In the genomic region with DNA sequence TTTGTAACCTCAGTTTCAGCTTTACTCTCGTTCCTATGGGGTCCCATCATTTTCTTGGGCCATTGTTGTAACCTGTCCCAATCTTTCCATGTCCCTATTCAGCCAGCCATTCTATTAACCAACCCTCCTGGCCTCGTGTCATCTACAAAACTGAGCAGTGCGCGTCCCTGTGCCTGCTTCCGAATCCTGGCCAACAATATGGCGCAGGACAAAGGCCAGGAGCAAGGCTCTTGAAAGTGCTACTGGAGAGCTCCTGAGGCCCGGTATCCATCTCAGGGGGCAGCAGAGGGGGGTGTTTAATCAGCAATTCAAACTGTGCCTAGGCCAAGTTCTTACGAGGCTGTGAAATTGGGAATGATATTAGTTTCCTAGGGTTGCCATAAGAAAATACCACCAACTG, we compare ENCODE assay signal across 23 cellular contexts. TPM values are rescaled to one million over a fixed set of nuclear protein-coding genes. Genes with fewer than 3 reads are reported as not detected.
DNase-seq lines count a peak whose midpoint lies in the region; ATAC-seq, FAIRE-seq and TF ChIP-seq lines count a peak whose summit lies in the region.
"Had no signal": no experiment of that assay in that cellular context is flagged by ENCODE, and none has a peak within 500 bp of the region (broad histone marks: within the 10 kb centered on the region; RNA-seq: fewer than 3 reads in every experiment).

No MANE protein-coding gene starts in this region.

- no peak overlapping the region for H2AFZ ChIP-seq in H1 (ENCODE audit: low read length)
- no peak overlapping the region for H2AFZ ChIP-seq in neural progenitor cell (replicated peaks)

- peaks cover 0 to 16% (median 8%) of the 10 kb centered on the region in 4 experiments; a peak in 5 of 7 replicates for H3K4me1 ChIP-seq in H1 (replicated peaks in 1 of 4; ENCODE audit: control insufficient read depth in 3 of 4, insufficient read depth in 4 of 4, low read length in 3 of 4)
- H3K4me1 ChIP-seq in neural progenitor cell: no peaks in the 10 kb centered on the region
- H3K4me1 ChIP-seq: BE2C had no signal

- TF ChIP-seq CTCF in H1 (IDR thresholded peaks at IDR 0.05; ENCODE audit: control extremely low read depth in 1 of 3, insufficient read depth in 1 of 3, low read depth in 1 of 3, low read length in 3 of 3): no peak
- TF ChIP-seq CTCF in neural progenitor cell (IDR thresholded peaks at IDR 0.05): no peak

- H3K27me3 ChIP-seq in H1 (replicated peaks in 1 of 4; ENCODE audit: control insufficient read depth in 3 of 4, extremely low read depth in 1 of 4, insufficient read depth in 3 of 4, low read length in 3 of 4) (no peaks in the 10 kb centered on the region), neural progenitor cell (no peaks in the 10 kb centered on the region)
- H3K27me3 ChIP-seq: BE2C had no signal

- no peaks in the 10 kb centered on the region for H3K9me3 Mint-ChIP-seq in activated CD8-positive, alpha-beta memory T cell treated with anti-CD3 and anti-CD28 coated beads, Interleukin-2, amount 10 ng/mL, durations not matched to agents 7 days and 5 days (ENCODE audit: low read depth)
- H3K9me3 Mint-ChIP-seq in neural progenitor cell: no peaks in the 10 kb centered on the region
- no peaks in the 10 kb centered on the region for H3K9me3 Mint-ChIP-seq in natural killer cell treated with Interleukin-12 subunit alpha and Interleukin-12 subunit beta and Interleukin-15 and Interleukin-18, amount 100 ng/mL, for 72 hours
- H3K9me3 Mint-ChIP-seq: CD4-positive, alpha-beta memory T cell had no signal

- TF ChIP-seq RAD21 in H1 (IDR thresholded peaks at IDR 0.05 in 1 of 2, conservative IDR thresholded peaks at IDR 0.05 in 1 of 2; ENCODE audit: low read depth in 2 of 2, low read length in 2 of 2): no peak

- 82% methylated on average over 7 of the region's 8 CpGs; no CpG with 5 or more reads in 1 of the 2 experiments for WGBS in H1 (ENCODE audit: extremely low coverage in 1 of 2, insufficient coverage in 1 of 2, insufficient read length in 1 of 2, insufficient replicate concordance in 2 of 2, low coverage in 1 of 2, low lambda C conversion rate in 2 of 2, missing lambda C conversion rate in 1 of 2), 2 experiments

- H3K27ac ChIP-seq in H1 (ENCODE audit: low read depth, low read length): no peak overlapping the region
- no peak overlapping the region for H3K27ac ChIP-seq in neural progenitor cell
- H3K27ac ChIP-seq: A549; BLaER1 treated with 17β-estradiol and CSF1 and Interleukin-3, amounts not matched to agents 10 nM and 100 nM had no signal

- H3K79me2 ChIP-seq in H1 (ENCODE audit: control insufficient read depth in 1 of 2, insufficient read depth in 2 of 2, low read length in 2 of 2): no peaks in the 10 kb centered on the region
- no peaks in the 10 kb centered on the region for H3K79me2 ChIP-seq in neural progenitor cell (ENCODE audit: low read depth)

- 0 out of 2 replicates have a peak overlapping the region, but pooled peaks have one; percentile 80 for H2BK20ac ChIP-seq in H1 (ENCODE audit: low read length)

- H3K9ac ChIP-seq in H1 (replicated peaks in 1 of 4; ENCODE audit: extremely low read depth in 1 of 4, low read depth in 3 of 4, low read length in 3 of 4) (no peak overlapping the region), neural progenitor cell (no peak overlapping the region)
- H3K9ac ChIP-seq: BLaER1 treated with 17β-estradiol and CSF1 and Interleukin-3, amounts not matched to agents 10 nM and 100 nM had no signal

- no peaks in the 10 kb centered on the region for H3K36me3 Mint-ChIP-seq in activated CD8-positive, alpha-beta memory T cell treated with anti-CD3 and anti-CD28 coated beads, Interleukin-2, amount 10 ng/mL, durations not matched to agents 7 days and 5 days
- H3K36me3 Mint-ChIP-seq in neural progenitor cell: no peaks in the 10 kb centered on the region
- no peaks in the 10 kb centered on the region for H3K36me3 Mint-ChIP-seq in natural killer cell treated with Interleukin-12 subunit alpha and Interleukin-12 subunit beta and Interleukin-15 and Interleukin-18, amount 100 ng/mL, for 72 hours
- H3K36me3 Mint-ChIP-seq: CD4-positive, alpha-beta memory T cell had no signal

- no peak for TF ChIP-seq EP300 in H1 (IDR thresholded peaks at IDR 0.05; ENCODE audit: borderline replicate concordance in 1 of 2, low read depth in 2 of 2, low read length in 2 of 2)

- H3K36me3 ChIP-seq in H1 (ENCODE audit: control insufficient read depth in 2 of 4, insufficient read depth in 4 of 4, low read length in 3 of 4) (no peaks in the 10 kb centered on the region), neural progenitor cell (no peaks in the 10 kb centered on the region)
- H3K36me3 ChIP-seq: BE2C; BLaER1 treated with 17β-estradiol and CSF1 and Interleukin-3, amounts not matched to agents 10 nM and 100 nM had no signal

- no peak overlapping the region; a peak in 1 of 4 replicates for H3K4me2 ChIP-seq in H1 (ENCODE audit: insufficient read depth in 1 of 2, low read depth in 2 of 2, low read length in 2 of 2)
- no peak overlapping the region for H3K4me2 ChIP-seq in neural progenitor cell
- H3K4me2 ChIP-seq: A549; BLaER1 treated with 17β-estradiol and CSF1 and Interleukin-3, amounts not matched to agents 10 nM and 100 nM had no signal

- no peak overlapping the region for H3K56ac ChIP-seq in H1 (replicated peaks; ENCODE audit: insufficient read length, low read depth, low read length)

- no peak overlapping the region for H3K4me3 ChIP-seq in H1 (ENCODE audit: extremely low read depth in 1 of 4, insufficient read depth in 2 of 4, low read depth in 3 of 4, low read length in 4 of 4)
- H3K4me3 ChIP-seq in neural progenitor cell: no peak overlapping the region
- H3K4me3 ChIP-seq: A549; BLaER1 treated with 17β-estradiol and CSF1 and Interleukin-3, amounts not matched to agents 10 nM and 100 nM had no signal

- H3K23me2 ChIP-seq in H1 (ENCODE audit: low read depth, low read length): no peaks in the 10 kb centered on the region

- no peak overlapping the region for H3K4me3 Mint-ChIP-seq in activated CD8-positive, alpha-beta memory T cell treated with anti-CD3 and anti-CD28 coated beads, Interleukin-2, amount 10 ng/mL, durations not matched to agents 7 days and 5 days
- no peak overlapping the region for H3K4me3 Mint-ChIP-seq in neural progenitor cell
- no peak overlapping the region for H3K4me3 Mint-ChIP-seq in natural killer cell treated with Interleukin-12 subunit alpha and Interleukin-12 subunit beta and Interleukin-15 and Interleukin-18, amount 100 ng/mL, for 72 hours
- H3K4me3 Mint-ChIP-seq: CD4-positive, alpha-beta memory T cell had no signal

- no peak overlapping the region for H3K14ac ChIP-seq in H1 (ENCODE audit: insufficient read length)

- H3K27me3 Mint-ChIP-seq in activated CD8-positive, alpha-beta memory T cell treated with anti-CD3 and anti-CD28 coated beads, Interleukin-2, amount 10 ng/mL, durations not matched to agents 7 days and 5 days: peaks cover 7% of the 10 kb centered on the region
- peaks cover 7% of the 10 kb centered on the region for H3K27me3 Mint-ChIP-seq in neural progenitor cell (ENCODE audit: insufficient read depth, low read depth)
- H3K27me3 Mint-ChIP-seq in natural killer cell treated with Interleukin-12 subunit alpha and Interleukin-12 subunit beta and Interleukin-15 and Interleukin-18, amount 100 ng/mL, for 72 hours: peaks cover 0 to 10% of the 10 kb centered on the region in 2 donors
- H3K27me3 Mint-ChIP-seq: CD4-positive, alpha-beta memory T cell had no signal

- H3K79me1 ChIP-seq in H1 (ENCODE audit: low read depth, low read length): no peaks in the 10 kb centered on the region

- H3K18ac ChIP-seq in H1 (ENCODE audit: extremely low read depth, low read length): no peak overlapping the region; the same call in none of the 2 replicates

- no peak overlapping the region for H2BK120ac ChIP-seq in H1 (replicated peaks; ENCODE audit: low read depth, low read length)

- H4K91ac ChIP-seq in H1 (replicated peaks; ENCODE audit: insufficient read length, low read length): peak overlapping the region; percentile 80

- POLR2A ChIA-PET in H1 (lab: Charles Lee; ENCODE audit: partially characterized antibody): interaction anchor here (1.1 to 2.3 kb wide), 2 partner anchors 18 to 41 kb away, joined by 4 to 8 read pairs; a partner anchor contains a TSS

- no peak for ATAC-seq in activated CD8-positive, alpha-beta memory T cell treated with anti-CD3 and anti-CD28 coated beads, Interleukin-2, amount 10 ng/mL, durations not matched to agents 7 days and 5 days
- no peak for ATAC-seq in GM18909 (IDR thresholded peaks at IDR 0.05; ENCODE audit: poor library complexity, unreplicated experiment)
- ATAC-seq in natural killer cell treated with Interleukin-12 subunit alpha and Interleukin-12 subunit beta and Interleukin-15 and Interleukin-18, amount 100 ng/mL, for 72 hours: no peak
- ATAC-seq: A549 had no signal

- no peak overlapping the region for H2AK5ac ChIP-seq in H1 (ENCODE audit: low read depth, low read length)

- no peak overlapping the region for H4K5ac ChIP-seq in H1 (ENCODE audit: insufficient read length, low read depth, low read length)

- FAIRE-seq in H1 (lab: Jason Lieb, UNC): no peak
- FAIRE-seq: A549, G401.6 had no signal

- H3K27ac Mint-ChIP-seq in activated CD8-positive, alpha-beta memory T cell treated with anti-CD3 and anti-CD28 coated beads, Interleukin-2, amount 10 ng/mL, durations not matched to agents 7 days and 5 days: no peak overlapping the region
- peak overlapping the region; percentile 55 for H3K27ac Mint-ChIP-seq in neural progenitor cell
- H3K27ac Mint-ChIP-seq in natural killer cell treated with Interleukin-12 subunit alpha and Interleukin-12 subunit beta and Interleukin-15 and Interleukin-18, amount 100 ng/mL, for 72 hours: no peak overlapping the region
- H3K27ac Mint-ChIP-seq: CD4-positive, alpha-beta memory T cell had no signal

- no peak overlapping the region for H2BK5ac ChIP-seq in H1 (ENCODE audit: low read depth, low read length)

- H3K9me3 ChIP-seq in H1 (ENCODE audit: insufficient read depth in 2 of 2, low read depth in 1 of 2, low read length in 1 of 2) (no peaks in the 10 kb centered on the region), neural progenitor cell (ENCODE audit: low read depth) (no peaks in the 10 kb centered on the region)
- H3K9me3 ChIP-seq: A549, BE2C had no signal

- CTCF ChIA-PET in activated CD8-positive, alpha-beta memory T cell treated with anti-CD3 and anti-CD28 coated beads, Interleukin-2, amount 10 ng/mL, durations not matched to agents 7 days and 5 days (lab: Charles Lee): interaction anchor here (1.1 to 1.5 kb wide), 2 partner anchors 60 to 485 kb away, joined by 3 to 4 read pairs; no protein-coding TSS in a partner anchor
- CTCF ChIA-PET in H1 (lab: Charles Lee; ENCODE audit: partially characterized antibody): interaction anchor here (0.6 to 3.2 kb wide), 8 partner anchors 10 to 58 kb away, joined by 3 to 14 read pairs (median 4); no protein-coding TSS in a partner anchor

- peak; percentile 26 for DNase-seq in activated CD8-positive, alpha-beta memory T cell treated with anti-CD3 and anti-CD28 coated beads for 24 hours
- DNase-seq in activated CD8-positive, alpha-beta memory T cell treated with anti-CD3 and anti-CD28 coated beads, Interleukin-2, amount 10 ng/mL, durations not matched to agents 7 days and 5 days: no peak
- DNase-seq in H1 (ENCODE audit: low read depth in 1 of 2, low spot score in 2 of 2) (no peak), neural progenitor cell (ENCODE audit: low spot score) (no peak), HPDE6-E6E7 (ENCODE audit: extremely low spot score) (no peak)
- no peak for DNase-seq in activated CD4-positive, alpha-beta T cell treated with anti-CD3 and anti-CD28 coated beads, Interleukin-2, amount 50 U/mL, for 1 hour
- DNase-seq in natural killer cell treated with Interleukin-12 subunit alpha and Interleukin-12 subunit beta and Interleukin-15 and Interleukin-18, amount 100 ng/mL, for 72 hours (ENCODE audit: low spot score): no peak
- DNase-seq: 8988T; ACHN; AML-193; BE2C; Calu3; CD4-positive, alpha-beta memory T cell; COR-L47; DMS53; DND-41; GOT3; H7; HCEC 1CT had no signal

- no peak overlapping the region for H4K8ac ChIP-seq in H1 (ENCODE audit: extremely low read depth, insufficient read depth, low read length)

- H4K20me1 ChIP-seq in H1 (replicated peaks in 1 of 2; ENCODE audit: control insufficient read depth in 1 of 2, insufficient read depth in 2 of 2, low read length in 2 of 2) (no peaks in the 10 kb centered on the region), neural progenitor cell (ENCODE audit: low read depth) (no peaks in the 10 kb centered on the region)

- no peak overlapping the region for H2BK15ac ChIP-seq in H1 (ENCODE audit: low read length)

- no peaks in the 10 kb centered on the region for H3K4me1 Mint-ChIP-seq in activated CD8-positive, alpha-beta memory T cell treated with anti-CD3 and anti-CD28 coated beads, Interleukin-2, amount 10 ng/mL, durations not matched to agents 7 days and 5 days
- H3K4me1 Mint-ChIP-seq in neural progenitor cell: no peaks in the 10 kb centered on the region
- no peaks in the 10 kb centered on the region for H3K4me1 Mint-ChIP-seq in natural killer cell treated with Interleukin-12 subunit alpha and Interleukin-12 subunit beta and Interleukin-15 and Interleukin-18, amount 100 ng/mL, for 72 hours (ENCODE audit: low read depth in 2 of 2)

- TF ChIP-seq POLR2A in H1 (IDR thresholded peaks at IDR 0.05; ENCODE audit: control extremely low read depth in 1 of 2, low read depth in 2 of 2, low read length in 2 of 2): no peak

- peak overlapping the region; percentile 50; the same call in 1 of the 2 replicates for H2BK12ac ChIP-seq in H1 (ENCODE audit: low read depth, low read length)

- H3K4ac ChIP-seq in H1 (replicated peaks; ENCODE audit: insufficient read length, low read depth, low read length): peak overlapping the region; percentile 14

- H3K23ac ChIP-seq in H1 (ENCODE audit: insufficient read length): no peak overlapping the region

- H3F3A ChIP-seq in neural progenitor cell (ENCODE audit: low read depth): no peaks in the 10 kb centered on the region

RNA-seq across cellular contexts. Expression of a gene that starts 41.2 kb away (rescaled TPM):
- total RNA-seq in activated CD8-positive, alpha-beta memory T cell treated with anti-CD3 and anti-CD28 coated beads, Interleukin-2, amount 10 ng/mL, durations not matched to agents 7 days and 5 days: under 1 TPM; 0.14 to 0.15 TPM
- total RNA-seq in H1 (2021; fragmentation: NEBNext Ultra II Directional; extraction: Animal tissue kit (Norgen Biotek cat#: 25700)): 1.1 TPM in 2 replicates
- polyA plus RNA-seq in H1 (2011; rRNA removed): 1.6 and 1.8 TPM in 2 replicates
- 1.9 TPM for polyA plus RNA-seq in H1 (2011; cell fraction: cytosol; rRNA removed)
- polyA plus RNA-seq in H1 (2011; cell fraction: nucleus; rRNA removed): 1.1 TPM
- polyA plus RNA-seq in H1 (2012, experiment 1 of 2): 1.1 to 1.9 TPM (median 1.8 TPM) in 4 replicates
- 1.5 TPM for polyA plus RNA-seq in H1 (2012, experiment 2 of 2)
- 0.89 TPM for polyA plus RNA-seq in H1 (2013, experiment 1 of 2)
- 1.1 TPM for polyA plus RNA-seq in H1 (2013, experiment 2 of 2)
- 0.98 and 1.2 TPM in 2 replicates for polyA minus RNA-seq in H1 (2011; rRNA and poly(A)+ RNA removed)
- polyA minus RNA-seq in H1 (2011; cell fraction: cytosol; rRNA and poly(A)+ RNA removed): 0.88 TPM
- 0.20 TPM for polyA minus RNA-seq in H1 (2011; cell fraction: nucleus; rRNA and poly(A)+ RNA removed)
- total RNA-seq in neural progenitor cell (ENCODE audit: low replicate concordance): 0.22 and 0.46 TPM in 2 replicates
- 1 to 10 TPM in 1 of 2 donors, not detected in 1; 1.1 TPM for total RNA-seq in natural killer cell treated with Interleukin-12 subunit alpha and Interleukin-12 subunit beta and Interleukin-15 and Interleukin-18, amount 100 ng/mL, for 72 hours
- total RNA-seq: CD4-positive, alpha-beta memory T cell had no signal
- polyA plus RNA-seq: CD4-positive, alpha-beta memory T cell had no signal

RNA-seq across cellular contexts. Expression of a gene that starts 42.8 kb away (rescaled TPM):
- 1 to 10 TPM; 1.0 to 1.2 TPM for total RNA-seq in activated CD8-positive, alpha-beta memory T cell treated with anti-CD3 and anti-CD28 coated beads, Interleukin-2, amount 10 ng/mL, durations not matched to agents 7 days and 5 days
- total RNA-seq in H1 (2021; fragmentation: NEBNext Ultra II Directional; extraction: Animal tissue kit (Norgen Biotek cat#: 25700)): 0.25 TPM in 1 of 2 replicates, not detected in the other
- 0.14 and 0.27 TPM in 2 replicates for polyA plus RNA-seq in H1 (2011; rRNA removed)
- 0.10 TPM for polyA plus RNA-seq in H1 (2011; cell fraction: cytosol; rRNA removed)
- 0.14 TPM for polyA plus RNA-seq in H1 (2011; cell fraction: nucleus; rRNA removed)
- 0.12 to 0.24 TPM (median 0.13 TPM) in 3 of 4 replicates, not detected in the other for polyA plus RNA-seq in H1 (2012, experiment 1 of 2)
- not detected for polyA plus RNA-seq in H1 (2012, experiment 2 of 2)
- polyA plus RNA-seq in H1 (2013, experiment 1 of 2): 0.08 TPM
- polyA plus RNA-seq in H1 (2013, experiment 2 of 2): 0.06 TPM
- polyA minus RNA-seq in H1 (2011; rRNA and poly(A)+ RNA removed): 0.13 and 0.27 TPM in 2 replicates
- not detected for polyA minus RNA-seq in H1 (2011; cell fraction: cytosol; rRNA and poly(A)+ RNA removed)
- polyA minus RNA-seq in H1 (2011; cell fraction: nucleus; rRNA and poly(A)+ RNA removed): not detected
- 0.19 and 1.7 TPM in 2 replicates for total RNA-seq in neural progenitor cell (ENCODE audit: low replicate concordance)
- total RNA-seq in natural killer cell treated with Interleukin-12 subunit alpha and Interleukin-12 subunit beta and Interleukin-15 and Interleukin-18, amount 100 ng/mL, for 72 hours: under 1 TPM; 0.14 to 0.55 TPM
- total RNA-seq: Calu3 had no signal
- polyA plus RNA-seq: A549 had no signal
